1 cellular context compared by ENCODE assay signal in genomic region chr9:100600511-100601079, GRCh38.
TF ChIP-seq lines count a peak whose summit lies in the region.

No MANE protein-coding gene starts in this region.

TF ChIP-seq in HepG2, 621 proteins besides CTCF, POLR2A, EP300 and RAD21:
- TF ChIP-seq ZBTB34 (CRISPR knock-in tag; IDR thresholded peaks at IDR 0.05): 0 out of 2 replicates have a peak, but pooled peaks have one; percentile 12
- TF ChIP-seq AGO2 (optimal IDR thresholded peaks at IDR 0.05; ENCODE audit: low read depth, low read length): no peak
